Comparison of ENCODE assay signal across 10 cellular contexts in the genomic region with DNA sequence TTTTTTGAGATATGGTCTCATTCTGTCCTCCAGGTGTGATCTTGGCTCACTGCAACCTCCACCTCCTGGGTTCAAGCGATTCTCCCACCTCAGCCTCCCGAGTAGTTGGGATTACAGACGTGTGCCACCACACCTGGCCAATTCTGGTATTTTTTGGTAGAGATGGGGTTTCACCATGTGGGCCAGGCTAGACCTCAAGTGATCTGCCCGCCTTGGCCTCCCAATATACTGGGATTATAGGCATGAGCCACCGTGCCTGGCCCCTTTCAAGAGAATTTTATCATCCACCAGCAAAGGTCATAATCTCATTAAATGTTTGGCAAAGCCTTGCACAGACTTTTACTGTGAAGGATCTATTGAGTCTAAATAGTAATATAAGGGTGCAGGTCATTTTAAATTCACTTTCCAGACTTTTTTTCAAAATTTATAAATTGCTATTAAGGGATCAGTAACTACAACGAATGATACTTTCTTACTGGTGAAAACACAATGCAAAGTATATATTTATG. TPM values are rescaled to one million over a fixed set of nuclear protein-coding genes. Genes with fewer than 3 reads are reported as not detected.
DNase-seq lines count a peak whose midpoint lies in the region; ATAC-seq and TF ChIP-seq lines count a peak whose summit lies in the region.
"Had no signal": no experiment of that assay in that cellular context is flagged by ENCODE, and none has a peak within 500 bp of the region (broad histone marks: within the 10 kb centered on the region; RNA-seq: fewer than 3 reads in every experiment).

No MANE protein-coding gene starts in this region.

- no peak overlapping the region for H3K9ac ChIP-seq in HUES6 (ENCODE audit: low read length)

- H3K27me3 Mint-ChIP-seq in CD14-positive monocyte (ENCODE audit: low read depth in 3 of 3) = no peaks in the 10 kb centered on the region
- peaks cover 8% of the 10 kb centered on the region for H3K27me3 Mint-ChIP-seq in activated T-helper 1 cell treated with anti-CD3 and anti-CD28 coated beads, Interleukin-12 subunit alpha, Interleukin-12 subunit beta, Interleukin-2, Interleukin-4 antibody, amounts not matched to agents 30 ng/mL and 10 ng/mL and 1 ng/mL, durations not matched to agents 14 hours and 24 hours and 36 hours (ENCODE audit: insufficient read depth)
- no peaks in the 10 kb centered on the region for H3K27me3 Mint-ChIP-seq in memory B cell

- peaks cover 6% of the 10 kb centered on the region for H3K4me1 ChIP-seq in HUES6 (ENCODE audit: control insufficient read depth, insufficient read depth, low read length)
- H3K4me1 ChIP-seq in upper lobe of left lung = peaks cover 37 to 47% (median 44%) of the 10 kb centered on the region in 4 donors

- peak overlapping the region in 5 of 7 donors; percentile 11 to 77 (median 19) for H3K27ac Mint-ChIP-seq in CD14-positive monocyte
- H3K27ac Mint-ChIP-seq in activated T-helper 1 cell treated with anti-CD3 and anti-CD28 coated beads, Interleukin-12 subunit alpha, Interleukin-12 subunit beta, Interleukin-2, Interleukin-4 antibody, amounts not matched to agents 30 ng/mL and 10 ng/mL and 1 ng/mL, durations not matched to agents 14 hours and 24 hours and 36 hours = peak overlapping the region; percentile 0
- H3K27ac Mint-ChIP-seq in memory B cell = no peak overlapping the region

- TF ChIP-seq CTCF in CD14-positive monocyte (IDR thresholded peaks at IDR 0.05) = no peak
- TF ChIP-seq CTCF in upper lobe of left lung (IDR thresholded peaks at IDR 0.05) = no peak

- H3K9me3 ChIP-seq in HUES6 (ENCODE audit: control insufficient read depth, insufficient read depth, low read depth, low read length) (no peaks in the 10 kb centered on the region), upper lobe of left lung (no peaks in the 10 kb centered on the region)
- H3K9me3 ChIP-seq: SJSA1 had no signal

- WGBS in upper lobe of left lung, 2 donors = 82 to 86% methylated on average over 6 of the region's 6 CpGs

- ATAC-seq in memory B cell (ENCODE audit: low read depth) = no peak
- ATAC-seq in HG03571 (IDR thresholded peaks at IDR 0.05; ENCODE audit: unreplicated experiment) = no peak
- no peak for ATAC-seq in GM21529 (IDR thresholded peaks at IDR 0.05; ENCODE audit: unreplicated experiment)
- ATAC-seq in upper lobe of left lung (ENCODE audit: low FRiP score in 2 of 2) = no peak

- H3K4me3 ChIP-seq in HUES6 (ENCODE audit: low read depth, low read length) (peak overlapping the region; percentile 86; the same call in 1 of the 2 replicates), upper lobe of left lung (no peak overlapping the region)

- no peak for TF ChIP-seq POLR2A in upper lobe of left lung (IDR thresholded peaks at IDR 0.05)

- no peak overlapping the region for H3K4me3 Mint-ChIP-seq in CD14-positive monocyte
- H3K4me3 Mint-ChIP-seq in activated T-helper 1 cell treated with anti-CD3 and anti-CD28 coated beads, Interleukin-12 subunit alpha, Interleukin-12 subunit beta, Interleukin-2, Interleukin-4 antibody, amounts not matched to agents 30 ng/mL and 10 ng/mL and 1 ng/mL, durations not matched to agents 14 hours and 24 hours and 36 hours = peak overlapping the region; percentile 40
- H3K4me3 Mint-ChIP-seq in memory B cell = peak overlapping the region; percentile 27

- no peak for TF ChIP-seq EP300 in upper lobe of left lung (IDR thresholded peaks at IDR 0.05)

- H3K27me3 ChIP-seq in HUES6 (ENCODE audit: control insufficient read depth, insufficient read depth, low read length) (no peaks in the 10 kb centered on the region), upper lobe of left lung (no peaks in the 10 kb centered on the region)
- H3K27me3 ChIP-seq: SJSA1 had no signal

- H3K4me1 Mint-ChIP-seq in CD14-positive monocyte (peaks cover 69% of the 10 kb centered on the region), memory B cell (peaks cover 47% of the 10 kb centered on the region)
- peaks cover 41% of the 10 kb centered on the region for H3K4me1 Mint-ChIP-seq in activated T-helper 1 cell treated with anti-CD3 and anti-CD28 coated beads, Interleukin-12 subunit alpha, Interleukin-12 subunit beta, Interleukin-2, Interleukin-4 antibody, amounts not matched to agents 30 ng/mL and 10 ng/mL and 1 ng/mL, durations not matched to agents 14 hours and 24 hours and 36 hours (ENCODE audit: low read depth)

- intact Hi-C loops in CD14-positive monocyte (cut with micrococcal nuclease) = loop anchor here (5.0 to 10.0 kb wide), 2 partner anchors 105 to 223 kb away; a partner anchor contains a TSS
- intact Hi-C loops in activated T-helper 1 cell treated with anti-CD3 and anti-CD28 coated beads, Interleukin-12 subunit alpha, Interleukin-12 subunit beta, Interleukin-2, Interleukin-4 antibody, amounts not matched to agents 30 ng/mL and 10 ng/mL and 1 ng/mL, durations not matched to agents 14 hours and 24 hours and 36 hours (cut with micrococcal nuclease) = loop anchor here (5.0 to 10.0 kb wide), 3 partner anchors 157 to 975 kb away; a partner anchor contains a TSS

- H3K36me3 Mint-ChIP-seq in CD14-positive monocyte (peaks cover 12 to 28% of the 10 kb centered on the region in 2 donors), memory B cell (peaks cover 6% of the 10 kb centered on the region)
- H3K36me3 Mint-ChIP-seq in activated T-helper 1 cell treated with anti-CD3 and anti-CD28 coated beads, Interleukin-12 subunit alpha, Interleukin-12 subunit beta, Interleukin-2, Interleukin-4 antibody, amounts not matched to agents 30 ng/mL and 10 ng/mL and 1 ng/mL, durations not matched to agents 14 hours and 24 hours and 36 hours (ENCODE audit: low read depth) = peaks cover 10% of the 10 kb centered on the region

- DNase-seq in CD14-positive monocyte (ENCODE audit: low spot score) (no peak), memory B cell (ENCODE audit: low spot score in 2 of 2) (no peak), upper lobe of left lung (no peak), NCI-H510A treated with DMSO at 0.1 percent for 48 hours (lab: John Stamatoyannopoulos, UW) (no peak)
- DNase-seq in activated T-helper 1 cell treated with anti-CD3 and anti-CD28 coated beads, Interleukin-12 subunit alpha, Interleukin-12 subunit beta, Interleukin-2, Interleukin-4 antibody, amounts not matched to agents 30 ng/mL and 10 ng/mL and 1 ng/mL, durations not matched to agents 14 hours and 24 hours and 36 hours (ENCODE audit: low spot score) = no peak
- DNase-seq: NCI-H1930 had no signal

- H3K9me3 Mint-ChIP-seq in CD14-positive monocyte (peaks cover 0 to 2% (median 0%) of the 10 kb centered on the region in 7 donors), memory B cell (no peaks in the 10 kb centered on the region)
- no peaks in the 10 kb centered on the region for H3K9me3 Mint-ChIP-seq in activated T-helper 1 cell treated with anti-CD3 and anti-CD28 coated beads, Interleukin-12 subunit alpha, Interleukin-12 subunit beta, Interleukin-2, Interleukin-4 antibody, amounts not matched to agents 30 ng/mL and 10 ng/mL and 1 ng/mL, durations not matched to agents 14 hours and 24 hours and 36 hours

- H3K27ac ChIP-seq in HUES6 (ENCODE audit: low read depth, low read length) = no peak overlapping the region
- H3K27ac ChIP-seq in upper lobe of left lung = no peak overlapping the region
- H3K27ac ChIP-seq: SJSA1 had no signal

- peaks cover 19% of the 10 kb centered on the region for H3K36me3 ChIP-seq in HUES6 (ENCODE audit: control insufficient read depth, insufficient read depth, low read length)
- peaks cover 0 to 19% (median 9%) of the 10 kb centered on the region in 4 donors for H3K36me3 ChIP-seq in upper lobe of left lung

RNA-seq across cellular contexts. Expression of a gene that starts 2.5 kb away (rescaled TPM):
- 100 to 1,000 TPM; 155 to 187 TPM for polyA plus RNA-seq in CD14-positive monocyte
- 96.8 and 99.9 TPM in 2 replicates for total RNA-seq in activated T-helper 1 cell treated with anti-CD3 and anti-CD28 coated beads, Interleukin-12 subunit alpha, Interleukin-12 subunit beta, Interleukin-2, Interleukin-4 antibody, amounts not matched to agents 30 ng/mL and 10 ng/mL and 1 ng/mL, durations not matched to agents 14 hours and 24 hours and 36 hours
- total RNA-seq in upper lobe of left lung = 100 to 1,000 TPM in 4 of 6 donors, 10 to 100 TPM in 2; 61.8 to 120 (median 110) TPM

RNA-seq across cellular contexts. Expression of a gene that starts 2.8 kb away (rescaled TPM):
- polyA plus RNA-seq in CD14-positive monocyte = 100 to 1,000 TPM; 186 to 200 TPM
- 78.8 and 78.9 TPM in 2 replicates for total RNA-seq in activated T-helper 1 cell treated with anti-CD3 and anti-CD28 coated beads, Interleukin-12 subunit alpha, Interleukin-12 subunit beta, Interleukin-2, Interleukin-4 antibody, amounts not matched to agents 30 ng/mL and 10 ng/mL and 1 ng/mL, durations not matched to agents 14 hours and 24 hours and 36 hours
- 100 to 1,000 TPM in 2 of 6 donors, 10 to 100 TPM in 4; 67.1 to 124 (median 91.2) TPM for total RNA-seq in upper lobe of left lung

Comparison
In these comparisons a context has a peak if more than half of its experiments do, and no peak if none do; other contexts are left out.
1. H3K4me3 Mint-ChIP-seq: peak in activated T-helper 1 cell treated with anti-CD3 and anti-CD28 coated beads, Interleukin-12 subunit alpha, Interleukin-12 subunit beta, Interleukin-2, Interleukin-4 antibody, amounts not matched to agents 30 ng/mL and 10 ng/mL and 1 ng/mL, durations not matched to agents 14 hours and 24 hours and 36 hours (single experiment) and memory B cell (single experiment); none in CD14-positive monocyte (0 of 2).